Comparison of ENCODE assay signal across 28 cellular contexts in genomic region chr2:190854726-190855125, GRCh38.
"Had no signal": no experiment of that assay in that cellular context is flagged by ENCODE, and none has a peak within 500 bp of the region (broad histone marks: within the 10 kb centered on the region; RNA-seq: fewer than 3 reads in every experiment).

No MANE protein-coding gene starts in this region.

- ATAC-seq: left colon; left lung; lower lobe of right lung; natural killer cell; stimulated activated naive CD8-positive, alpha-beta T cell treated with anti-CD3 and anti-CD28 coated beads, Interleukin-15, Interleukin-2, amounts not matched to agents 100 U/mL and 50 U/mL, for 24 hours had no signal

- H3K27me3 ChIP-seq: left lung, neural progenitor cell, neutrophil, ovary, right atrium auricular region, stomach, testis, thyroid gland, transverse colon, upper lobe of left lung had no signal

- H3K4me2 ChIP-seq: neural progenitor cell had no signal

- H3K9me3 ChIP-seq: left lung, lower lobe of right lung, neutrophil, ovary, right atrium auricular region, stomach, testis, thyroid gland, transverse colon, upper lobe of left lung had no signal

- H3K9ac ChIP-seq: neural progenitor cell had no signal

- H3K36me3 ChIP-seq: left lung, lower lobe of right lung, neural progenitor cell, neutrophil, ovary, right atrium auricular region, stomach, thyroid gland, transverse colon, upper lobe of left lung had no signal

- H3K4me3 ChIP-seq: left lung, lower lobe of right lung, neural progenitor cell, ovary, right atrium auricular region, skin epidermis, stomach, testis, thyroid gland, transverse colon, upper lobe of left lung had no signal

- H3K4me1 ChIP-seq: neural progenitor cell, testis had no signal

- H3K27ac ChIP-seq: left lung, lower lobe of right lung, neural progenitor cell, neutrophil, ovary, right atrium auricular region, skin epidermis, stomach, testis, thyroid gland, upper lobe of left lung had no signal

- DNase-seq: hypothalamus; immature natural killer cell; kidney; left colon; left lung; lower lobe of right lung; mammary epithelial cell; mesendoderm; naive B cell; natural killer cell; nephron progenitor cell; occipital lobe; ovary; stimulated activated CD4-positive, alpha-beta T cell treated with anti-CD3 and anti-CD28 coated beads, Interleukin-12 subunit alpha, Interleukin-12 subunit beta, amount 100 ng/mL, for 4 hours; stimulated activated CD4-positive, alpha-beta T cell treated with anti-CD3 and anti-CD28 coated beads, Interleukin-15, amount 100 ng/mL, for 24 hours; stimulated activated CD4-positive, alpha-beta T cell treated with anti-CD3 and anti-CD28 coated beads, Interleukin-2, amount 100 ng/mL, for 24 hours; stimulated activated CD4-positive, alpha-beta T cell treated with anti-CD3 and anti-CD28 coated beads, Interleukin-4, amount 100 ng/mL, for 1 hour; stimulated activated naive B cell treated with anti-CD40 and anti-IgM and Interleukin-4, amounts not matched to agents 10 μg/mL and 1 μg/mL and 100 μg/mL, for 72 hours; stimulated activated naive CD8-positive, alpha-beta T cell treated with anti-CD3 and anti-CD28 coated beads, Interleukin-15, Interleukin-2, amounts not matched to agents 100 U/mL and 50 U/mL, for 24 hours; stomach; testis; thyroid gland; transverse colon; upper lobe of left lung had no signal

- H2AFZ ChIP-seq: neural progenitor cell had no signal
